Comparison of ENCODE assay signal across 8 cellular contexts in the genomic region with DNA sequence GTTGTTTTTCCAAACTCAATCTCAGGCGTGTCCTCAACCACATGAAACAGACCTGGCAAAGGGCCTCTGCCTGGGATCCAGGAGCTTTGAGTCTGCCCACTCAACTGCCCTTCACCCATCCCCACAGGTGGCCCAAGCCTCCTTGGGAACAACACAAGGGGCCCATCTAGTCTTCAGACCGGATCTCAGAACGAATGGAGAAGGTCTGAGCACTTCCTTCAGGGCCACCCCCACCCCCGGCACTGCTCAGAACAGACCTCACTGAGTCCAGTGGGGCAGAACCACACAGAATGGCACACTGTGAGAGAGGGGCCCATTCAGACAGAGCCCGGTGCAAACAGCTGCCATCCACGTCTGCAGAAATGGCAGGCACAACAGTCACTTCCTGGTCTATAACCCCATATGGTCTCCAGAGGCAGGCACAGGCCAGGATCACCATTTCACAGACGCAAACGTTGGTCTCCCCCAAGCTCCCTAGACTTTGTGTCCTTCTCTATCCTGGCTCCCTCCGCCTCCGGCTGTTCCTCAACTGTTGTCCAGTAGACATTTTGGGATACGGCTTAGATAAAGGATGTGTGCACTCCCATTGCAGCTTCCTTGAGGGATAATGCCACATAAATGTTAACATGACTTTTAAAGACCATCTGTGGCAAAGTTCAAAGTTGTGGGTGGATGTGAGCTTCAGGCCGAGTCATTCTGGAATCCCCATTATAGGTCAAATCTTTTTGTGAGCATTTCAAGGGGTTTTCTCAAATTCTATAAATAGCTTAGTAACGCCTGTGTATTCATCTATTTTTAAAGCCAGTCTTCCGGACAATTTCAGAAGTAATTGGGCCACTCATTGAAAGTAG.
DNase-seq lines count a peak whose midpoint lies in the region; ATAC-seq and TF ChIP-seq lines count a peak whose summit lies in the region.

No MANE protein-coding gene starts in this region.

- H4K20me1 ChIP-seq in BLaER1 treated with 17β-estradiol and CSF1 and Interleukin-3, amounts not matched to agents 10 nM and 100 nM = no peaks in the 10 kb centered on the region
- no peaks in the 10 kb centered on the region for H4K20me1 ChIP-seq in fibroblast of lung (ENCODE audit: control insufficient read depth, extremely low read depth, insufficient read depth, low read length)

- H3K4me3 ChIP-seq in BLaER1 treated with 17β-estradiol and CSF1 and Interleukin-3, amounts not matched to agents 10 nM and 100 nM = peak overlapping the region in 1 of 10 experiments; percentile 21; a peak in 1 of 20 replicates
- no peak overlapping the region for H3K4me3 ChIP-seq in fibroblast of lung (replicated peaks in 1 of 4; ENCODE audit: control extremely low read depth in 1 of 4, insufficient read depth in 1 of 4, low read depth in 3 of 4, low read length in 4 of 4)
- H3K4me3 ChIP-seq in thoracic aorta = no peak overlapping the region

- peak overlapping the region; percentile 52 to 81 (median 63) for H3K4me2 ChIP-seq in BLaER1 treated with 17β-estradiol and CSF1 and Interleukin-3, amounts not matched to agents 10 nM and 100 nM
- H3K4me2 ChIP-seq in fibroblast of lung (ENCODE audit: extremely low read depth, insufficient read depth, low read length) = peak overlapping the region; percentile 26

- DNase-seq in fibroblast of lung (ENCODE audit: low read depth in 2 of 2) = peak in 1 of 2 donors; percentile 42
- DNase-seq in thoracic aorta (ENCODE audit: low spot score) = no peak
- DNase-seq in globus pallidus (ENCODE audit: low spot score) = no peak
- no peak for DNase-seq in inferior parietal cortex (ENCODE audit: extremely low spot score)
- DNase-seq in dedifferentiated amniotic fluid mesenchymal stem cell (ENCODE audit: extremely low spot score) = no peak

- H3K27me3 ChIP-seq in BLaER1 treated with 17β-estradiol and CSF1 and Interleukin-3, amounts not matched to agents 10 nM and 100 nM = no peaks in the 10 kb centered on the region
- H3K27me3 ChIP-seq in fibroblast of lung (ENCODE audit: control insufficient read depth, insufficient read depth, low read length) (no peaks in the 10 kb centered on the region), thoracic aorta (replicated peaks; ENCODE audit: insufficient read depth) (no peaks in the 10 kb centered on the region)

- peak overlapping the region in 9 of 11 experiments; percentile 33 to 73 (median 61); a peak in 17 of 22 replicates for H3K27ac ChIP-seq in BLaER1 treated with 17β-estradiol and CSF1 and Interleukin-3, amounts not matched to agents 10 nM and 100 nM
- H3K27ac ChIP-seq in fibroblast of lung (ENCODE audit: insufficient read depth, low read length) (peak overlapping the region; percentile 8), thoracic aorta (peak overlapping the region; percentile 67 to 81)

- no peak for TF ChIP-seq CTCF in fibroblast of lung (conservative IDR thresholded peaks at IDR 0.05 in 1 of 2, IDR thresholded peaks at IDR 0.05 in 1 of 2; ENCODE audit: low read depth in 1 of 2, low read length in 2 of 2)
- TF ChIP-seq CTCF in thoracic aorta (IDR thresholded peaks at IDR 0.05) = no peak

- ATAC-seq in GM19463 (IDR thresholded peaks at IDR 0.05; ENCODE audit: unreplicated experiment) (peak; percentile 64), HG03469 (IDR thresholded peaks at IDR 0.05; ENCODE audit: unreplicated experiment) (peak; percentile 37), thoracic aorta (ENCODE audit: insufficient number of reproducible peaks, low FRiP score, low read depth) (peak; percentile 26)

- no peak overlapping the region for H2AFZ ChIP-seq in fibroblast of lung (ENCODE audit: low read length)

- H3K79me2 ChIP-seq in fibroblast of lung (ENCODE audit: control insufficient read depth, insufficient read depth, low read length) = no peaks in the 10 kb centered on the region

- peaks cover 0 to 4% (median 0%) of the 10 kb centered on the region in 11 experiments; a peak in 1 of 22 replicates for H3K9me3 ChIP-seq in BLaER1 treated with 17β-estradiol and CSF1 and Interleukin-3, amounts not matched to agents 10 nM and 100 nM (replicated peaks in 1 of 11)
- H3K9me3 ChIP-seq in fibroblast of lung (ENCODE audit: control insufficient read depth, insufficient read depth, low read depth, low read length) (no peaks in the 10 kb centered on the region), thoracic aorta (no peaks in the 10 kb centered on the region)

- H3K4me1 ChIP-seq in BLaER1 treated with 17β-estradiol and CSF1 and Interleukin-3, amounts not matched to agents 10 nM and 100 nM = peaks cover 19 to 81% (median 51%) of the 10 kb centered on the region in 10 experiments
- H3K4me1 ChIP-seq in fibroblast of lung (ENCODE audit: control insufficient read depth, extremely low read depth, insufficient read depth, low read length) = peaks cover 10% of the 10 kb centered on the region
- peaks cover 41 to 85% of the 10 kb centered on the region in 2 donors for H3K4me1 ChIP-seq in thoracic aorta (ENCODE audit: control insufficient read depth in 1 of 2, low read depth in 2 of 2)

- peaks cover 0 to 68% (median 14%) of the 10 kb centered on the region in 11 experiments; a peak in 12 of 22 replicates for H3K36me3 ChIP-seq in BLaER1 treated with 17β-estradiol and CSF1 and Interleukin-3, amounts not matched to agents 10 nM and 100 nM
- peaks cover 5% of the 10 kb centered on the region for H3K36me3 ChIP-seq in fibroblast of lung (ENCODE audit: control insufficient read depth, insufficient read depth, low read length)
- H3K36me3 ChIP-seq in thoracic aorta = no peaks in the 10 kb centered on the region

- H3K9ac ChIP-seq in BLaER1 treated with 17β-estradiol and CSF1 and Interleukin-3, amounts not matched to agents 10 nM and 100 nM = no peak overlapping the region; a peak in 1 of 22 replicates
- no peak overlapping the region for H3K9ac ChIP-seq in fibroblast of lung (ENCODE audit: insufficient read depth, low read length)

Comparison
In these comparisons a context has a peak if more than half of its experiments do, and no peak if none do; other contexts are left out.
1. H3K27ac ChIP-seq: peak in every context shown above with its lines; median percentile 74 in thoracic aorta; 61 in BLaER1 treated with 17β-estradiol and CSF1 and Interleukin-3, amounts not matched to agents 10 nM and 100 nM; 8 in fibroblast of lung.